ENCODE assay signal across 10 cellular contexts in the genomic region with DNA sequence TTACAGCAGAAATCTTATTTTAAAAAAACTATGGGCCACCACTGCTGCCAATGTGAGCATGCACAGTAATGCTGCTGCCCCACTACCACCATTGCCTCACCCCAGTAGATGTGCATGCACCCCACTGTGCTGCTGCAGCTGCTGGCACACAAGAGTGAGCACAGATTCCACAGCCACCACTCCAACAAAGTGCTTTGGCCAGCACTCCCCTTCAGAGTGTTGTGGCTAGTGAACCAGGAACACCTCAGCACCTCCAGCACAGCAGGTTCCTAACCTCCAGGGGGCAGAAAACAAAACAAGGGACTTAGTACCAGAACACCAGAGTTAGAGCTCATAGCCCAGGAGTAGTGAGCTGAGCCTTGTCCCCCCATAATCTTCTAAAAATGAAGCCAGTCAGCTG.
DNase-seq lines count a peak whose midpoint lies in the region; ATAC-seq and TF ChIP-seq lines count a peak whose summit lies in the region.
"Had no signal": no experiment of that assay in that cellular context is flagged by ENCODE, and none has a peak within 500 bp of the region (broad histone marks: within the 10 kb centered on the region; RNA-seq: fewer than 3 reads in every experiment).

No MANE protein-coding gene starts in this region.

- H3K27me3 ChIP-seq in GM06990 (replicated peaks; ENCODE audit: control insufficient read depth, insufficient read depth, low read length) (no peaks in the 10 kb centered on the region), testis (no peaks in the 10 kb centered on the region), stomach (no peaks in the 10 kb centered on the region)

- H3K4me3 ChIP-seq in GM06990 (replicated peaks; ENCODE audit: low read depth, low read length) (no peak overlapping the region), astrocyte of the cerebellum (ENCODE audit: low read depth, low read length) (no peak overlapping the region), testis (no peak overlapping the region), stomach (no peak overlapping the region)

- intact Hi-C loops in testis (cut with DNase I; ENCODE audit: low total_unique reads) (no loop called here), stomach (cut with DNase I; ENCODE audit: low total_unique reads) (no loop called here)

- H3K27ac ChIP-seq in testis (no peak overlapping the region), stomach (no peak overlapping the region)

- H3K9me3 ChIP-seq in testis (no peaks in the 10 kb centered on the region), stomach (no peaks in the 10 kb centered on the region)

- ATAC-seq in GM19463 (IDR thresholded peaks at IDR 0.05; ENCODE audit: unreplicated experiment) (peak; percentile 53), HG03103 (IDR thresholded peaks at IDR 0.05; ENCODE audit: low read depth, unreplicated experiment) (peak; percentile 76)

- TF ChIP-seq CTCF in GM06990 (IDR thresholded peaks at IDR 0.05; ENCODE audit: insufficient read depth, low read length, poor library complexity, severe bottlenecking) (peak; percentile 48), astrocyte of the cerebellum (IDR thresholded peaks at IDR 0.05; ENCODE audit: low read depth, low read length, missing control alignments) (no peak), testis (IDR thresholded peaks at IDR 0.05) (no peak), stomach (IDR thresholded peaks at IDR 0.05) (no peak)

- TF ChIP-seq POLR2A in testis (IDR thresholded peaks at IDR 0.05) = no peak
- no peak for TF ChIP-seq POLR2A in stomach (IDR thresholded peaks at IDR 0.05)

- H3K4me1 ChIP-seq in testis (no peaks in the 10 kb centered on the region), stomach (no peaks in the 10 kb centered on the region)

- no peak for TF ChIP-seq EP300 in stomach (IDR thresholded peaks at IDR 0.05)

- in situ Hi-C loops in astrocyte of the cerebellum (cut with HindIII; ENCODE audit: low sequenced_read_pairs) = no loop called here

- no peaks in the 10 kb centered on the region for H3K36me3 ChIP-seq in GM06990 (ENCODE audit: control insufficient read depth, insufficient read depth, low read length)
- H3K36me3 ChIP-seq in testis (ENCODE audit: low read depth, missing control alignments) = no peaks in the 10 kb centered on the region
- no peaks in the 10 kb centered on the region for H3K36me3 ChIP-seq in stomach

- DNase-seq in GM06990 (ENCODE audit: extremely low read depth, insufficient read length) = no peak
- DNase-seq in astrocyte of the cerebellum (ENCODE audit: low read depth) = peak; percentile 16
- no peak for DNase-seq in testis
- no peak for DNase-seq in stomach
- DNase-seq in activated naive CD4-positive, alpha-beta T cell treated with Interleukin-2 at 50 U/mL for 16 hours = no peak
- no peak for DNase-seq in activated naive CD4-positive, alpha-beta T cell treated with anti-CD3 and anti-CD28 coated beads, Interleukin-2, amount 50 U/mL, for 16 hours
- DNase-seq: DND-41, NCI-H1436 treated with DMSO at 0.1 percent for 48 hours had no signal
